Comparison of ENCODE assay signal across 19 cellular contexts in genomic region chr6:146434991-146435390, GRCh38.
DNase-seq lines count a peak whose midpoint lies in the region; ATAC-seq, FAIRE-seq and TF ChIP-seq lines count a peak whose summit lies in the region.
"Had no signal": no experiment of that assay in that cellular context is flagged by ENCODE, and none has a peak within 500 bp of the region (broad histone marks: within the 10 kb centered on the region; RNA-seq: fewer than 3 reads in every experiment).

No MANE protein-coding gene starts in this region.

- H3K4me1 Mint-ChIP-seq in glutamatergic neuron (ENCODE audit: low read depth, unreplicated experiment) (no peaks in the 10 kb centered on the region), neural crest cell (no peaks in the 10 kb centered on the region)
- no peaks in the 10 kb centered on the region for H3K4me1 Mint-ChIP-seq in effector memory CD8-positive, alpha-beta T cell (ENCODE audit: low read depth in 2 of 2)

- H2AFZ ChIP-seq in HepG2 (ENCODE audit: low read length): no peak overlapping the region

- no peak for TF ChIP-seq POLR2A in HepG2 (IDR thresholded peaks at IDR 0.05; ENCODE audit: insufficient read depth in 1 of 2, low read depth in 2 of 2, low read length in 2 of 2)
- TF ChIP-seq POLR2A in right lobe of liver (IDR thresholded peaks at IDR 0.05): no peak

- H3K9me3 ChIP-seq in HepG2 (ENCODE audit: low read length): no peaks in the 10 kb centered on the region
- no peaks in the 10 kb centered on the region for H3K9me3 ChIP-seq in right lobe of liver
- H3K9me3 ChIP-seq: BLaER1, sigmoid colon had no signal

- CTCF ChIA-PET in HepG2 (lab: Yijun Ruan, JAX; ENCODE audit: low intra/inter-chr PET ratio, low total read pairs): no interaction called here

- in situ Hi-C loops in HepG2 (cut with HindIII; ENCODE audit: extremely low pct_ligation_motif_present, low pct_unique_long_range_greater_than_20kb): no loop called here

- no peak overlapping the region for H3K27ac ChIP-seq in HepG2 (ENCODE audit: extremely low read length, insufficient read depth, low read length)
- H3K27ac ChIP-seq in right lobe of liver: no peak overlapping the region
- no peak overlapping the region for H3K27ac ChIP-seq in caudate nucleus (ENCODE audit: low read depth, low read length)
- H3K27ac ChIP-seq: BLaER1, sigmoid colon had no signal

- H3K4me2 ChIP-seq in HepG2 (ENCODE audit: low read depth, low read length): no peak overlapping the region
- H3K4me2 ChIP-seq: BLaER1 had no signal

- H3K4me1 ChIP-seq in HepG2 (ENCODE audit: insufficient read depth, low read length) (no peaks in the 10 kb centered on the region), right lobe of liver (no peaks in the 10 kb centered on the region)
- H3K4me1 ChIP-seq: BLaER1 had no signal

- H3K27me3 ChIP-seq in HepG2 (ENCODE audit: control insufficient read depth in 1 of 2, insufficient read depth in 2 of 2, low read length in 2 of 2) (no peaks in the 10 kb centered on the region), right lobe of liver (no peaks in the 10 kb centered on the region)
- H3K27me3 ChIP-seq: BLaER1 had no signal

- no peak for TF ChIP-seq RAD21 in HepG2 (CRISPR knock-in tag; IDR thresholded peaks at IDR 0.05)

- WGBS in HepG2 (ENCODE audit: low lambda C conversion rate): 5% methylated on average over 8 of the region's 8 CpGs
- 67% methylated on average over 5 of the region's 8 CpGs for WGBS in right lobe of liver (ENCODE audit: insufficient coverage, low coverage, low lambda C conversion rate, missing lambda C conversion rate)

- TF ChIP-seq CTCF in HepG2 (CRISPR knock-in tag; IDR thresholded peaks at IDR 0.05) (no peak), right lobe of liver (IDR thresholded peaks at IDR 0.05) (no peak), glutamatergic neuron (IDR thresholded peaks at IDR 0.05; ENCODE audit: partially characterized antibody, unreplicated experiment) (no peak), neural crest cell (conservative IDR thresholded peaks at IDR 0.05) (no peak)

- no TSS peak for BruUV-seq in HepG2 (replicated peaks; lab: Mats Ljungman, UMichigan)

- H3K9ac ChIP-seq in HepG2 (ENCODE audit: insufficient read depth, low read depth, low read length): no peak overlapping the region
- H3K9ac ChIP-seq: BLaER1 had no signal

- H3K27ac Mint-ChIP-seq in glutamatergic neuron (ENCODE audit: unreplicated experiment): no peak overlapping the region
- no peak overlapping the region for H3K27ac Mint-ChIP-seq in neural crest cell (ENCODE audit: unreplicated experiment)
- no peak overlapping the region for H3K27ac Mint-ChIP-seq in effector memory CD8-positive, alpha-beta T cell

- intact Hi-C loops in HepG2 (cut with micrococcal nuclease; ENCODE audit: unreplicated experiment): no loop called here
- intact Hi-C loops in right lobe of liver (cut with DNase I): no loop called here

- no peaks in the 10 kb centered on the region for H3K36me3 Mint-ChIP-seq in glutamatergic neuron (ENCODE audit: unreplicated experiment)
- H3K36me3 Mint-ChIP-seq in neural crest cell (ENCODE audit: low read depth): no peaks in the 10 kb centered on the region
- H3K36me3 Mint-ChIP-seq in effector memory CD8-positive, alpha-beta T cell (ENCODE audit: insufficient read depth): no peaks in the 10 kb centered on the region

- H3K4me3 ChIP-seq in HepG2 (replicated peaks in 1 of 3; ENCODE audit: insufficient read depth in 1 of 3, low read depth in 2 of 3, low read length in 3 of 3): no peak overlapping the region
- no peak overlapping the region for H3K4me3 ChIP-seq in right lobe of liver
- H3K4me3 ChIP-seq: BLaER1 had no signal

- no peak for FAIRE-seq in HepG2 (lab: Jason Lieb, UNC)
- FAIRE-seq: A204.1 had no signal

- TF ChIP-seq EP300 in HepG2 (IDR thresholded peaks at IDR 0.05; ENCODE audit: low read depth in 2 of 2, low read length in 2 of 2): no peak
- TF ChIP-seq EP300 in HepG2 (CRISPR knock-in tag; IDR thresholded peaks at IDR 0.05; ENCODE audit: borderline replicate concordance): no peak

- H4K20me1 ChIP-seq in HepG2 (ENCODE audit: insufficient read depth, low read length): no peaks in the 10 kb centered on the region
- H4K20me1 ChIP-seq: BLaER1 had no signal

- no peaks in the 10 kb centered on the region for H3K9me3 Mint-ChIP-seq in glutamatergic neuron (ENCODE audit: unreplicated experiment)
- H3K9me3 Mint-ChIP-seq in neural crest cell: no peaks in the 10 kb centered on the region
- H3K9me3 Mint-ChIP-seq in effector memory CD8-positive, alpha-beta T cell: no peaks in the 10 kb centered on the region

- H3K36me3 ChIP-seq in HepG2 (replicated peaks in 1 of 2; ENCODE audit: control insufficient read depth in 1 of 2, insufficient read depth in 2 of 2, low read length in 2 of 2) (no peaks in the 10 kb centered on the region), right lobe of liver (no peaks in the 10 kb centered on the region)
- H3K36me3 ChIP-seq: BLaER1, sigmoid colon had no signal

- H3K79me2 ChIP-seq in HepG2 (ENCODE audit: insufficient read depth, low read length): no peaks in the 10 kb centered on the region

- peak overlapping the region; percentile 85 for H3K4me3 Mint-ChIP-seq in glutamatergic neuron (ENCODE audit: unreplicated experiment)
- peak overlapping the region; percentile 47 for H3K4me3 Mint-ChIP-seq in neural crest cell
- no peak overlapping the region for H3K4me3 Mint-ChIP-seq in effector memory CD8-positive, alpha-beta T cell

- POLR2A ChIA-PET in HepG2 (lab: Yijun Ruan, JAX): no interaction called here

- DNase-seq in HepG2 (ENCODE audit: low spot score) (no peak), right lobe of liver (no peak), glutamatergic neuron (no peak), neural crest cell (ENCODE audit: low read depth, low spot score) (no peak), NCI-H69 (lab: John Stamatoyannopoulos, UW) (no peak), caudate nucleus (lab: John Stamatoyannopoulos, UW) (no peak)
- no peak for DNase-seq in effector memory CD8-positive, alpha-beta T cell
- DNase-seq: activated CD4-positive, alpha-beta T cell treated with anti-CD3 and anti-CD28 coated beads, Interleukin-2, amount 50 U/mL, for 1 hour; activated gamma-delta T cell treated with Interleukin-2 at 50 U/mL for 16 hours; Calu3; kidney glomerular epithelial cell; NCI-H1417 treated with DMSO at 0.1 percent for 48 hours; NCI-H524 treated with DMSO at 0.1 percent for 48 hours; sigmoid colon; stimulated activated CD4-positive, alpha-beta T cell treated with anti-CD3 and anti-CD28 coated beads, Interleukin-1b, Interleukin-23, amount 100 ng/mL, for 48 hours; stimulated activated naive CD8-positive, alpha-beta T cell treated with anti-CD3 and anti-CD28 coated beads, Interleukin-15, Interleukin-2, amounts not matched to agents 100 U/mL and 50 U/mL, for 24 hours had no signal

- H3K27me3 Mint-ChIP-seq in glutamatergic neuron (ENCODE audit: unreplicated experiment) (peaks cover 7% of the 10 kb centered on the region), neural crest cell (ENCODE audit: low read depth) (peaks cover 17% of the 10 kb centered on the region)
- no peaks in the 10 kb centered on the region for H3K27me3 Mint-ChIP-seq in effector memory CD8-positive, alpha-beta T cell

- ATAC-seq in HepG2 (no peak), right lobe of liver (no peak), HG02798 (IDR thresholded peaks at IDR 0.05; ENCODE audit: poor library complexity, unreplicated experiment) (no peak)
- ATAC-seq in effector memory CD8-positive, alpha-beta T cell (replicated peaks): no peak
- ATAC-seq: stimulated activated naive CD8-positive, alpha-beta T cell treated with anti-CD3 and anti-CD28 coated beads, Interleukin-15, Interleukin-2, amounts not matched to agents 100 U/mL and 50 U/mL, for 24 hours had no signal

TF ChIP-seq in HepG2, 621 proteins besides CTCF, POLR2A, EP300 and RAD21 (continues in another document):
- TF ChIP-seq MIER2 (CRISPR knock-in tag; IDR thresholded peaks at IDR 0.05) (no peak), ZNF788 (CRISPR knock-in tag; IDR thresholded peaks at IDR 0.05; ENCODE audit: borderline replicate concordance) (no peak), ZEB1 (IDR thresholded peaks at IDR 0.05; ENCODE audit: insufficient replicate concordance, low read depth) (no peak), TFE3 (CRISPR knock-in tag; IDR thresholded peaks at IDR 0.05) (no peak), ZNF879 (CRISPR knock-in tag; IDR thresholded peaks at IDR 0.05) (no peak), ZNF44 (CRISPR knock-in tag; IDR thresholded peaks at IDR 0.05) (no peak), ZFYVE20 (CRISPR knock-in tag; IDR thresholded peaks at IDR 0.05; ENCODE audit: borderline replicate concordance, low read depth) (no peak)

Comparison
In these comparisons a context has a peak if more than half of its experiments do, and no peak if none do; other contexts are left out.
1. H3K4me3 Mint-ChIP-seq: peak in glutamatergic neuron (single experiment) and neural crest cell (single experiment); none in effector memory CD8-positive, alpha-beta T cell (0 of 2).